ENCODE assay signal across 19 cellular contexts in genomic region chr1:162371611-162372010, GRCh38. TPM values are rescaled to one million over a fixed set of nuclear protein-coding genes. Genes with fewer than 3 reads are reported as not detected.
DNase-seq lines count a peak whose midpoint lies in the region; ATAC-seq and TF ChIP-seq lines count a peak whose summit lies in the region.
"Had no signal": no experiment of that assay in that cellular context is flagged by ENCODE, and none has a peak within 500 bp of the region (broad histone marks: within the 10 kb centered on the region; RNA-seq: fewer than 3 reads in every experiment).

No MANE protein-coding gene starts in this region.

- no peak for TF ChIP-seq CTCF in transverse colon (IDR thresholded peaks at IDR 0.05)

- ATAC-seq in HG02885 (IDR thresholded peaks at IDR 0.05; ENCODE audit: poor library complexity, unreplicated experiment): no peak

- intact Hi-C loops in transverse colon (cut with DNase I; ENCODE audit: low total_unique reads): no loop called here

- H3K27ac ChIP-seq in transverse colon: peak overlapping the region; percentile 22 to 73 (median 60)
- H3K27ac ChIP-seq: coronary artery, KMS-11 had no signal

- no peak for TF ChIP-seq EP300 in transverse colon (IDR thresholded peaks at IDR 0.05; ENCODE audit: low read depth)

- H3K4me3 ChIP-seq in transverse colon: no peak overlapping the region
- H3K4me3 ChIP-seq: coronary artery had no signal

- H3K9me3 ChIP-seq in transverse colon: no peaks in the 10 kb centered on the region

- in situ Hi-C loops in transverse colon (cut with MboI; ENCODE audit: low pct_ligation_motif_present in 1 of 4, low pct_unique_long_range_greater_than_20kb in 1 of 4, low sequenced_read_pairs in 3 of 4): no loop called here

- DNase-seq in LHCN-M2 (ENCODE audit: low read depth) (peak; percentile 53), astrocyte of the hippocampus (ENCODE audit: low read depth, low spot score) (peak; percentile 78), iris pigment epithelial cell (ENCODE audit: low read depth) (peak; percentile 60), transverse colon (no peak), NCI-H82 (lab: John Stamatoyannopoulos, UW) (no peak)
- DNase-seq in activated CD4-positive, alpha-beta T cell treated with anti-CD3 and anti-CD28 coated beads, Interleukin-2, amount 50 U/mL, for 48 hours: no peak
- DNase-seq: activated CD4-positive, alpha-beta T cell treated with anti-CD3 and anti-CD28 coated beads, Interleukin-2, amount 10 ng/mL, durations not matched to agents 7 days and 5 days; activated gamma-delta T cell treated with Interleukin-2 at 50 U/mL for 16 hours; CD8-positive, alpha-beta memory T cell; NCI-H1048; NCI-H2029 treated with DMSO at 0.1 percent for 48 hours; NCI-H510A treated with DMSO at 0.1 percent for 48 hours; SHP77 treated with DMSO at 0.1 percent for 48 hours; T-helper 1 cell had no signal

- WGBS in transverse colon (ENCODE audit: low coverage in 1 of 2), 2 donors: 78 to 100% methylated on average over 2 to 6 of the region's 6 CpGs

- H3K36me3 ChIP-seq in transverse colon: no peaks in the 10 kb centered on the region

- H3K27me3 ChIP-seq in transverse colon: no peaks in the 10 kb centered on the region

- no peak for TF ChIP-seq POLR2A in transverse colon (IDR thresholded peaks at IDR 0.05)

- peaks cover 17 to 61% (median 31%) of the 10 kb centered on the region in 4 donors for H3K4me1 ChIP-seq in transverse colon

RNA-seq across cellular contexts. Expression of gene SPATA46, which starts 5.0 kb away (rescaled TPM):
- not detected in 2 replicates for total RNA-seq in LHCN-M2 (2014; rRNA removed)
- polyA plus RNA-seq in LHCN-M2 (2012): not detected
- not detected for total RNA-seq in transverse colon
- total RNA-seq: activated CD4-positive, alpha-beta T cell treated with anti-CD3 and anti-CD28 coated beads, Interleukin-2, amount 10 ng/mL, durations not matched to agents 7 days and 5 days; CD8-positive, alpha-beta memory T cell; fibroblast of villous mesenchyme; mononuclear cell had no signal
- polyA plus RNA-seq: CD8-positive, alpha-beta memory T cell had no signal

RNA-seq across cellular contexts. Expression of gene C1orf226, which starts 9.9 kb away (rescaled TPM):
- total RNA-seq in LHCN-M2 (2014; rRNA removed) (0.32 and 0.63 TPM in 2 replicates), transverse colon (10 to 100 TPM; 13.1 to 20.3 (median 16.7) TPM)
- 0.21 TPM for polyA plus RNA-seq in LHCN-M2 (2012)
- total RNA-seq: activated CD4-positive, alpha-beta T cell treated with anti-CD3 and anti-CD28 coated beads, Interleukin-2, amount 10 ng/mL, durations not matched to agents 7 days and 5 days; mononuclear cell had no signal
- polyA plus RNA-seq: CD8-positive, alpha-beta memory T cell had no signal

RNA-seq across cellular contexts. Expression of gene SH2D1B, which starts 40.3 kb away (rescaled TPM):
- 0.11 and 0.13 TPM in 2 replicates for total RNA-seq in LHCN-M2 (2014; rRNA removed)
- 0.04 TPM for polyA plus RNA-seq in LHCN-M2 (2012)
- total RNA-seq in transverse colon: 1 to 10 TPM in 1 of 4 donors, under 1 TPM in 3; 0.37 to 1.4 (median 0.81) TPM
- total RNA-seq: activated CD4-positive, alpha-beta T cell treated with anti-CD3 and anti-CD28 coated beads, Interleukin-2, amount 10 ng/mL, durations not matched to agents 7 days and 5 days; CD8-positive, alpha-beta memory T cell; fibroblast of villous mesenchyme had no signal

Comparison
In these comparisons a context has a peak if more than half of its experiments do, and no peak if none do; other contexts are left out.
1. DNase-seq: peak in LHCN-M2 (single experiment), astrocyte of the hippocampus (single experiment) and iris pigment epithelial cell (single experiment); none in transverse colon (single experiment), activated CD4-positive, alpha-beta T cell treated with anti-CD3 and anti-CD28 coated beads, Interleukin-2, amount 50 U/mL, for 48 hours (0 of 2) and NCI-H82 (single experiment).